Comparison of ENCODE assay signal across 8 cellular contexts in genomic region chr16:47142469-47143328, GRCh38. TPM values are rescaled to one million over a fixed set of nuclear protein-coding genes. Genes with fewer than 3 reads are reported as not detected.
DNase-seq lines count a peak whose midpoint lies in the region; ATAC-seq and TF ChIP-seq lines count a peak whose summit lies in the region.

No MANE protein-coding gene starts in this region.

- DNase-seq in BE2C (peak; percentile 49), SHP77 treated with DMSO at 0.1 percent for 48 hours (lab: John Stamatoyannopoulos, UW) (peak; percentile 13), astrocyte of the spinal cord (ENCODE audit: low read depth, low spot score) (peak; percentile 63), hypothalamus (lab: John Stamatoyannopoulos, UW) (peak in 27 of 51 donors; percentile 6 to 66 (median 26)), sciatic nerve (ENCODE audit: low spot score) (no peak), GOT3 (lab: John Stamatoyannopoulos, UW) (no peak)

- no peaks in the 10 kb centered on the region; the same call in 1 of the 2 replicates for H3K27me3 ChIP-seq in BE2C

- H3K9me3 ChIP-seq in BE2C: no peaks in the 10 kb centered on the region

- H3K4me3 ChIP-seq in BE2C (ENCODE audit: low read depth, low read length): peak overlapping the region; percentile 72
- H3K4me3 ChIP-seq in astrocyte of the spinal cord (ENCODE audit: low read depth, low read length): peak overlapping the region; percentile 66

- TF ChIP-seq CTCF in BE2C (IDR thresholded peaks at IDR 0.05; ENCODE audit: low read depth, low read length) (no peak; the same call in 1 of the 2 replicates), astrocyte of the spinal cord (IDR thresholded peaks at IDR 0.05; ENCODE audit: low read depth, low read length) (no peak)

- peak; percentile 7 for ATAC-seq in GM19043 (IDR thresholded peaks at IDR 0.05; ENCODE audit: low read depth, unreplicated experiment)
- peak; percentile 17 for ATAC-seq in HG03432 (IDR thresholded peaks at IDR 0.05; ENCODE audit: unreplicated experiment)
- ATAC-seq in sciatic nerve: peak; percentile 34

- H3K4me1 ChIP-seq in BE2C: peaks cover 7% of the 10 kb centered on the region; the same call in 1 of the 2 replicates

- intact Hi-C loops in sciatic nerve (cut with DNase I): loop anchor here (5.0 kb wide), 1 partner anchor 1015 kb away; the partner anchor contains the start of gene ABCC12

- in situ Hi-C loops in astrocyte of the spinal cord (cut with HindIII; ENCODE audit: low sequenced_read_pairs): no loop called here

- H3K36me3 ChIP-seq in BE2C: no peaks in the 10 kb centered on the region

RNA-seq across cellular contexts. Expression of gene NETO2, which starts 1.0 kb away (rescaled TPM):
- 49.6 TPM for polyA plus RNA-seq in BE2C (2012; ENCODE audit: insufficient read depth, insufficient read length, low read depth)
- total RNA-seq in sciatic nerve: 1.9 TPM

Comparison
In these comparisons a context has a peak if more than half of its experiments do, and no peak if none do; other contexts are left out.
1. DNase-seq: peak in BE2C (single experiment), SHP77 treated with DMSO at 0.1 percent for 48 hours (single experiment), astrocyte of the spinal cord (single experiment) and hypothalamus (27 of 51); none in sciatic nerve (single experiment) and GOT3 (single experiment).
2. Peak in every context shown above with its lines, with median percentiles within 50 percentile points of each other: ATAC-seq.